In genomic region chr2:237214963-237215362, GRCh38 we compare ENCODE assay signal across 19 cellular contexts.
A peak's percentile ranks its signal among the peaks of the same experiment; 100 is the strongest.
DNase-seq lines count a peak whose midpoint lies in the region; ATAC-seq and TF ChIP-seq lines count a peak whose summit lies in the region.
"Had no signal": no experiment of that assay in that cellular context is flagged by ENCODE, and none has a peak within 500 bp of the region (broad histone marks: within the 10 kb centered on the region; RNA-seq: fewer than 3 reads in every experiment).

No MANE protein-coding gene starts in this region.

- H3F3A ChIP-seq in GM23248 (ENCODE audit: insufficient read depth) (peaks cover 49% of the 10 kb centered on the region), smooth muscle cell (ENCODE audit: low read depth) (peaks cover 59% of the 10 kb centered on the region)

- no peaks in the 10 kb centered on the region for H3K27me3 ChIP-seq in GM23248 (replicated peaks; ENCODE audit: insufficient read depth)
- H3K27me3 ChIP-seq in smooth muscle cell (ENCODE audit: low read depth), result no peaks in the 10 kb centered on the region

- TF ChIP-seq CTCF in fibroblast of mammary gland (conservative IDR thresholded peaks at IDR 0.05; ENCODE audit: control insufficient read depth, insufficient read depth, low read depth, low read length) (no peak), smooth muscle cell (IDR thresholded peaks at IDR 0.05; ENCODE audit: borderline replicate concordance, insufficient read depth, poor library complexity, severe bottlenecking) (no peak)

- H4K20me1 ChIP-seq in GM23248 (ENCODE audit: insufficient read depth) (no peaks in the 10 kb centered on the region), smooth muscle cell (ENCODE audit: low read depth) (no peaks in the 10 kb centered on the region)

- H3K27ac ChIP-seq in GM23248 (no peak overlapping the region; the same call in 1 of the 2 replicates), SK-N-MC (peak overlapping the region; percentile 56), smooth muscle cell (ENCODE audit: low read depth) (peak overlapping the region; percentile 100)
- H3K27ac ChIP-seq: A549 had no signal

- H3K9me3 ChIP-seq in GM23248 (ENCODE audit: low read depth) (no peaks in the 10 kb centered on the region), SK-N-MC (ENCODE audit: low read depth, low read length) (no peaks in the 10 kb centered on the region), smooth muscle cell (replicated peaks; ENCODE audit: low read depth) (no peaks in the 10 kb centered on the region)
- H3K9me3 ChIP-seq: A549 had no signal

- WGBS in GM23248 (ENCODE audit: low coverage in 1 of 2, low lambda C conversion rate in 2 of 2, missing lambda C conversion rate in 2 of 2), 2 experiments, result 93 to 97% methylated on average over 2 of the region's 2 CpGs
- WGBS in smooth muscle cell (ENCODE audit: low lambda C conversion rate), result 75% methylated on average over 2 of the region's 2 CpGs

- H3K4me2 ChIP-seq in GM23248 (ENCODE audit: unreplicated experiment) (no peak overlapping the region), smooth muscle cell (peak overlapping the region; percentile 66)
- H3K4me2 ChIP-seq: A549, GM23338 had no signal

- no peaks in the 10 kb centered on the region for H3K79me2 ChIP-seq in GM23248 (ENCODE audit: insufficient read depth)
- H3K79me2 ChIP-seq in smooth muscle cell (ENCODE audit: low read depth), result peaks cover 9% of the 10 kb centered on the region

- ATAC-seq in HG03025 (IDR thresholded peaks at IDR 0.05; ENCODE audit: low FRiP score, unreplicated experiment) (no peak), HG03139 (IDR thresholded peaks at IDR 0.05; ENCODE audit: unreplicated experiment) (no peak), HG02571 (IDR thresholded peaks at IDR 0.05; ENCODE audit: unreplicated experiment) (no peak)
- ATAC-seq: A549, GM23338, HCT116 had no signal

- H3K36me3 ChIP-seq in GM23248 (ENCODE audit: low read depth) (no peaks in the 10 kb centered on the region), SK-N-MC (ENCODE audit: insufficient read depth, low read length) (no peaks in the 10 kb centered on the region), smooth muscle cell (ENCODE audit: low read depth) (no peaks in the 10 kb centered on the region)

- peaks cover 37% of the 10 kb centered on the region for H3K4me1 ChIP-seq in GM23248 (ENCODE audit: insufficient read depth)
- peaks cover 9% of the 10 kb centered on the region for H3K4me1 ChIP-seq in smooth muscle cell (ENCODE audit: low read depth)

- no peak overlapping the region for H3K9ac ChIP-seq in GM23248
- no peak overlapping the region for H3K9ac ChIP-seq in SK-N-MC (ENCODE audit: insufficient read length)
- H3K9ac ChIP-seq in smooth muscle cell (ENCODE audit: low read depth), result peak overlapping the region; percentile 33

- no peak overlapping the region for H2AFZ ChIP-seq in GM23248
- no peak overlapping the region for H2AFZ ChIP-seq in smooth muscle cell (ENCODE audit: low read depth)
- H2AFZ ChIP-seq: GM23338 had no signal

- in situ Hi-C loops in GM23248 (cut with MboI), result no loop called here

- DNase-seq in GM23248 (peak; percentile 22), SK-N-MC (ENCODE audit: low read depth, low spot score) (no peak), fibroblast of mammary gland (ENCODE audit: low read depth) (peak; percentile 68), smooth muscle cell (lab: John Stamatoyannopoulos, UW; ENCODE audit: unreplicated experiment) (no peak)
- DNase-seq: 8988T; C1 segment of cervical spinal cord; Calu3; CD4-positive, alpha-beta memory T cell; COR-L47; DMS53; DMS79 treated with DMSO at 0.1 percent for 48 hours; GF-D8; H9 had no signal

- H3K4me3 ChIP-seq in GM23248 (no peak overlapping the region), SK-N-MC (no peak overlapping the region), fibroblast of mammary gland (ENCODE audit: control insufficient read depth, low read depth, low read length) (no peak overlapping the region), smooth muscle cell (no peak overlapping the region)
- H3K4me3 ChIP-seq: A549, GM23338 had no signal

- H3K9me2 ChIP-seq in GM23248 (ENCODE audit: insufficient read depth), result no peaks in the 10 kb centered on the region

Comparison
In these comparisons a context has a peak if more than half of its experiments do, and no peak if none do; other contexts are left out.
1. DNase-seq: peak in GM23248 (single experiment) and fibroblast of mammary gland (single experiment); none in SK-N-MC (single experiment) and smooth muscle cell (single experiment).